1 cellular context compared by ENCODE assay signal in genomic region chr2:159285929-159286708, GRCh38.
TF ChIP-seq lines count a peak whose summit lies in the region.

TSS of gene WDSUB1 (minus strand) at chr2:159286703. CDS start at chr2:159283069, 3,634 bp downstream.

TF ChIP-seq in HepG2, 621 proteins besides CTCF, POLR2A, EP300 and RAD21 (continued from another document and continues in another):
- TF ChIP-seq PBX3 (CRISPR knock-in tag; IDR thresholded peaks at IDR 0.05; ENCODE audit: borderline replicate concordance) (peak; percentile 77; the same call in 1 of the 2 replicates), ZNF501 (CRISPR knock-in tag; IDR thresholded peaks at IDR 0.05) (peak; percentile 52), HMG20A (CRISPR knock-in tag; IDR thresholded peaks at IDR 0.05; ENCODE audit: borderline replicate concordance) (0 out of 2 replicates have a peak, but pooled peaks have one; percentile 12), ZNF160 (CRISPR knock-in tag; IDR thresholded peaks at IDR 0.05) (peak; percentile 61; the same call in 1 of the 2 replicates), ZNF432 (CRISPR knock-in tag; IDR thresholded peaks at IDR 0.05; ENCODE audit: borderline replicate concordance) (no peak), TFDP1 (CRISPR knock-in tag; IDR thresholded peaks at IDR 0.05; ENCODE audit: borderline replicate concordance) (peak; percentile 92; the same call in 1 of the 2 replicates), ZNF577 (CRISPR knock-in tag; IDR thresholded peaks at IDR 0.05; ENCODE audit: borderline replicate concordance, low read depth) (0 out of 2 replicates have a peak, but pooled peaks have one; percentile 73), ZNF629 (CRISPR knock-in tag; conservative IDR thresholded peaks at IDR 0.05) (peak; percentile 46; the same call in 1 of the 2 replicates), ZNF569 (CRISPR knock-in tag; IDR thresholded peaks at IDR 0.05; ENCODE audit: borderline replicate concordance) (no peak), E2F2 (CRISPR knock-in tag; IDR thresholded peaks at IDR 0.05; ENCODE audit: borderline replicate concordance) (peak; percentile 72; the same call in 1 of the 2 replicates), ZFP62 (CRISPR knock-in tag; IDR thresholded peaks at IDR 0.05) (no peak), LRRFIP1 (CRISPR knock-in tag; conservative IDR thresholded peaks at IDR 0.05) (no peak), CHD4 (IDR thresholded peaks at IDR 0.05; ENCODE audit: borderline replicate concordance, low read length) (no peak), ZNF597 (CRISPR knock-in tag; IDR thresholded peaks at IDR 0.05) (no peak), ZNF839 (CRISPR knock-in tag; IDR thresholded peaks at IDR 0.05; ENCODE audit: borderline replicate concordance) (no peak), PHF5A (CRISPR knock-in tag; IDR thresholded peaks at IDR 0.05; ENCODE audit: low read depth, unreplicated experiment) (no peak), ZNF101 (CRISPR knock-in tag; IDR thresholded peaks at IDR 0.05; ENCODE audit: borderline replicate concordance, low read depth) (peak; percentile 95; the same call in 1 of the 2 replicates), KAT8 (CRISPR knock-in tag; IDR thresholded peaks at IDR 0.05) (no peak), MIXL1 (CRISPR knock-in tag; IDR thresholded peaks at IDR 0.05) (no peak), MED8 (CRISPR knock-in tag; IDR thresholded peaks at IDR 0.05; ENCODE audit: insufficient replicate concordance) (no peak), ZFP82 (CRISPR knock-in tag; IDR thresholded peaks at IDR 0.05; ENCODE audit: borderline replicate concordance) (peak; percentile 80; the same call in 1 of the 2 replicates), ZFP37 (CRISPR knock-in tag; IDR thresholded peaks at IDR 0.05; ENCODE audit: borderline replicate concordance) (peak; percentile 78; the same call in 1 of the 2 replicates), ZNF614 (CRISPR knock-in tag; IDR thresholded peaks at IDR 0.05; ENCODE audit: borderline replicate concordance) (no peak; the same call in 1 of the 2 replicates), U2AF2 (IDR thresholded peaks at IDR 0.05; ENCODE audit: low read depth, low read length) (no peak), SP140L (CRISPR knock-in tag; IDR thresholded peaks at IDR 0.05; ENCODE audit: borderline replicate concordance) (0 out of 2 replicates have a peak, but pooled peaks have one; percentile 19), SIN3A (IDR thresholded peaks at IDR 0.05; ENCODE audit: borderline replicate concordance, low read depth, low read length) (peak; percentile 74), RBM22 (optimal IDR thresholded peaks at IDR 0.05; ENCODE audit: low read length) (no peak), ZNF510 (CRISPR knock-in tag; IDR thresholded peaks at IDR 0.05; ENCODE audit: low read depth) (peak; percentile 75; the same call in 1 of the 2 replicates), ZBTB42 (CRISPR knock-in tag; IDR thresholded peaks at IDR 0.05) (peak; percentile 69; the same call in 1 of the 2 replicates), ZNF382 (CRISPR knock-in tag; IDR thresholded peaks at IDR 0.05; ENCODE audit: borderline replicate concordance) (no peak), ZNF549 (CRISPR knock-in tag; IDR thresholded peaks at IDR 0.05) (no peak), ONECUT2 (CRISPR knock-in tag; IDR thresholded peaks at IDR 0.05) (0 out of 2 replicates have a peak, but pooled peaks have one; percentile 15), TCF7L2 (IDR thresholded peaks at IDR 0.05; ENCODE audit: low read depth, low read length) (no peak), SALL2 (CRISPR knock-in tag; IDR thresholded peaks at IDR 0.05) (peak; percentile 98), ATF1 (CRISPR knock-in tag; IDR thresholded peaks at IDR 0.05) (no peak), ZNF331 (CRISPR knock-in tag; IDR thresholded peaks at IDR 0.05) (peak; percentile 73), FOSL2 (CRISPR knock-in tag; IDR thresholded peaks at IDR 0.05) (no peak), HNRNPLL (IDR thresholded peaks at IDR 0.05; ENCODE audit: low read depth, low read length, poor library complexity, severe bottlenecking) (no peak), ZBTB7A (CRISPR knock-in tag; IDR thresholded peaks at IDR 0.05) (peak; percentile 85), PAF1 (CRISPR knock-in tag; IDR thresholded peaks at IDR 0.05) (no peak)
- TF ChIP-seq, protein P1, sequence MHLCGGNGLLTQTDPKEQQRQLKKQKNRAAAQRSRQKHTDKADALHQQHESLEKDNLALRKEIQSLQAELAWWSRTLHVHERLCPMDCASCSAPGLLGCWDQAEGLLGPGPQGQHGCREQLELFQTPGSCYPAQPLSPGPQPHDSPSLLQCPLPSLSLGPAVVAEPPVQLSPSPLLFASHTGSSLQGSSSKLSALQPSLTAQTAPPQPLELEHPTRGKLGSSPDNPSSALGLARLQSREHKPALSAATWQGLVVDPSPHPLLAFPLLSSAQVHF (CRISPR knock-in tag; IDR thresholded peaks at IDR 0.05), result peak; percentile 95
- TF ChIP-seq, protein P2, sequence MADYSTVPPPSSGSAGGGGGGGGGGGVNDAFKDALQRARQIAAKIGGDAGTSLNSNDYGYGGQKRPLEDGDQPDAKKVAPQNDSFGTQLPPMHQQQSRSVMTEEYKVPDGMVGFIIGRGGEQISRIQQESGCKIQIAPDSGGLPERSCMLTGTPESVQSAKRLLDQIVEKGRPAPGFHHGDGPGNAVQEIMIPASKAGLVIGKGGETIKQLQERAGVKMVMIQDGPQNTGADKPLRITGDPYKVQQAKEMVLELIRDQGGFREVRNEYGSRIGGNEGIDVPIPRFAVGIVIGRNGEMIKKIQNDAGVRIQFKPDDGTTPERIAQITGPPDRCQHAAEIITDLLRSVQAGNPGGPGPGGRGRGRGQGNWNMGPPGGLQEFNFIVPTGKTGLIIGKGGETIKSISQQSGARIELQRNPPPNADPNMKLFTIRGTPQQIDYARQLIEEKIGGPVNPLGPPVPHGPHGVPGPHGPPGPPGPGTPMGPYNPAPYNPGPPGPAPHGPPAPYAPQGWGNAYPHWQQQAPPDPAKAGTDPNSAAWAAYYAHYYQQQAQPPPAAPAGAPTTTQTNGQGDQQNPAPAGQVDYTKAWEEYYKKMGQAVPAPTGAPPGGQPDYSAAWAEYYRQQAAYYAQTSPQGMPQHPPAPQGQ (CRISPR knock-in tag; IDR thresholded peaks at IDR 0.05; ENCODE audit: borderline replicate concordance), result no peak
- TF ChIP-seq, protein P3, sequence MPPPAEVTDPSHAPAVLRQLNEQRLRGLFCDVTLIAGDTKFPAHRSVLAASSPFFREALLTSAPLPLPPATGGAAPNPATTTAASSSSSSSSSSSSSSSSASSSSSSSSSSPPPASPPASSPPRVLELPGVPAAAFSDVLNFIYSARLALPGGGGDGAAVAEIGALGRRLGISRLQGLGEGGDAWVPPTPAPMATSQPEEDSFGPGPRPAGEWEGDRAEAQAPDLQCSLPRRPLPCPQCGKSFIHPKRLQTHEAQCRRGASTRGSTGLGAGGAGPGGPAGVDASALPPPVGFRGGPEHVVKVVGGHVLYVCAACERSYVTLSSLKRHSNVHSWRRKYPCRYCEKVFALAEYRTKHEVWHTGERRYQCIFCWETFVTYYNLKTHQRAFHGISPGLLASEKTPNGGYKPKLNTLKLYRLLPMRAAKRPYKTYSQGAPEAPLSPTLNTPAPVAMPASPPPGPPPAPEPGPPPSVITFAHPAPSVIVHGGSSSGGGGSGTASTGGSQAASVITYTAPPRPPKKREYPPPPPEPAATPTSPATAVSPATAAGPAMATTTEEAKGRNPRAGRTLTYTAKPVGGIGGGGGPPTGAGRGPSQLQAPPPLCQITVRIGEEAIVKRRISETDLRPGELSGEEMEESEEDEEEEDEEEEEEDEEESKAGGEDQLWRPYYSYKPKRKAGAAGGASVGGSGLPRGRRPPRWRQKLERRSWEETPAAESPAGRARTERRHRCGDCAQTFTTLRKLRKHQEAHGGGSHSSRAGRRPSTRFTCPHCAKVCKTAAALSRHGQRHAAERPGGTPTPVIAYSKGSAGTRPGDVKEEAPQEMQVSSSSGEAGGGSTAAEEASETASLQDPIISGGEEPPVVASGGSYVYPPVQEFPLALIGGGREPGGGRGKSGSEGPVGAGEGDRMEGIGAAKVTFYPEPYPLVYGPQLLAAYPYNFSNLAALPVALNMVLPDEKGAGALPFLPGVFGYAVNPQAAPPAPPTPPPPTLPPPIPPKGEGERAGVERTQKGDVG (CRISPR knock-in tag; IDR thresholded peaks at IDR 0.05; ENCODE audit: borderline replicate concordance), result 0 out of 2 replicates have a peak, but pooled peaks have one; percentile 11
- TF ChIP-seq, protein P4, sequence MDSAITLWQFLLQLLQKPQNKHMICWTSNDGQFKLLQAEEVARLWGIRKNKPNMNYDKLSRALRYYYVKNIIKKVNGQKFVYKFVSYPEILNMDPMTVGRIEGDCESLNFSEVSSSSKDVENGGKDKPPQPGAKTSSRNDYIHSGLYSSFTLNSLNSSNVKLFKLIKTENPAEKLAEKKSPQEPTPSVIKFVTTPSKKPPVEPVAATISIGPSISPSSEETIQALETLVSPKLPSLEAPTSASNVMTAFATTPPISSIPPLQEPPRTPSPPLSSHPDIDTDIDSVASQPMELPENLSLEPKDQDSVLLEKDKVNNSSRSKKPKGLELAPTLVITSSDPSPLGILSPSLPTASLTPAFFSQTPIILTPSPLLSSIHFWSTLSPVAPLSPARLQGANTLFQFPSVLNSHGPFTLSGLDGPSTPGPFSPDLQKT (CRISPR knock-in tag; IDR thresholded peaks at IDR 0.05; ENCODE audit: borderline replicate concordance), result no peak
- TF ChIP-seq, protein P5, sequence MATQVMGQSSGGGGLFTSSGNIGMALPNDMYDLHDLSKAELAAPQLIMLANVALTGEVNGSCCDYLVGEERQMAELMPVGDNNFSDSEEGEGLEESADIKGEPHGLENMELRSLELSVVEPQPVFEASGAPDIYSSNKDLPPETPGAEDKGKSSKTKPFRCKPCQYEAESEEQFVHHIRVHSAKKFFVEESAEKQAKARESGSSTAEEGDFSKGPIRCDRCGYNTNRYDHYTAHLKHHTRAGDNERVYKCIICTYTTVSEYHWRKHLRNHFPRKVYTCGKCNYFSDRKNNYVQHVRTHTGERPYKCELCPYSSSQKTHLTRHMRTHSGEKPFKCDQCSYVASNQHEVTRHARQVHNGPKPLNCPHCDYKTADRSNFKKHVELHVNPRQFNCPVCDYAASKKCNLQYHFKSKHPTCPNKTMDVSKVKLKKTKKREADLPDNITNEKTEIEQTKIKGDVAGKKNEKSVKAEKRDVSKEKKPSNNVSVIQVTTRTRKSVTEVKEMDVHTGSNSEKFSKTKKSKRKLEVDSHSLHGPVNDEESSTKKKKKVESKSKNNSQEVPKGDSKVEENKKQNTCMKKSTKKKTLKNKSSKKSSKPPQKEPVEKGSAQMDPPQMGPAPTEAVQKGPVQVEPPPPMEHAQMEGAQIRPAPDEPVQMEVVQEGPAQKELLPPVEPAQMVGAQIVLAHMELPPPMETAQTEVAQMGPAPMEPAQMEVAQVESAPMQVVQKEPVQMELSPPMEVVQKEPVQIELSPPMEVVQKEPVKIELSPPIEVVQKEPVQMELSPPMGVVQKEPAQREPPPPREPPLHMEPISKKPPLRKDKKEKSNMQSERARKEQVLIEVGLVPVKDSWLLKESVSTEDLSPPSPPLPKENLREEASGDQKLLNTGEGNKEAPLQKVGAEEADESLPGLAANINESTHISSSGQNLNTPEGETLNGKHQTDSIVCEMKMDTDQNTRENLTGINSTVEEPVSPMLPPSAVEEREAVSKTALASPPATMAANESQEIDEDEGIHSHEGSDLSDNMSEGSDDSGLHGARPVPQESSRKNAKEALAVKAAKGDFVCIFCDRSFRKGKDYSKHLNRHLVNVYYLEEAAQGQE (IDR thresholded peaks at IDR 0.05; ENCODE audit: borderline replicate concordance in 1 of 2, low read depth in 1 of 2, low read length in 2 of 2), result no peak; a peak in 1 of 4 replicates
